8 cellular contexts compared by ENCODE assay signal in genomic region chr11:71977743-71978418, GRCh38. TPM values are rescaled to one million over a fixed set of nuclear protein-coding genes. Genes with fewer than 3 reads are reported as not detected.
DNase-seq lines count a peak whose midpoint lies in the region; ATAC-seq and TF ChIP-seq lines count a peak whose summit lies in the region.

No MANE protein-coding gene starts in this region.

- no peaks in the 10 kb centered on the region for H3K9me2 ChIP-seq in Karpas-422 (replicated peaks; ENCODE audit: insufficient read depth, low read length)

- H3K4me3 Mint-ChIP-seq in T-cell, result no peak overlapping the region
- no peak overlapping the region for H3K4me3 Mint-ChIP-seq in immature natural killer cell

- H3K27ac ChIP-seq in Karpas-422 (ENCODE audit: low read length), result peak overlapping the region; percentile 57
- H3K27ac ChIP-seq in brain microvascular endothelial cell, result no peak overlapping the region

- CTCF ChIA-PET in T-cell (lab: Charles Lee), result interaction anchor here (0.6 to 4.0 kb wide), 12 partner anchors 10 to 453 kb away, joined by 3 to 22 read pairs (median 5); partner anchors contain the start of gene RNF121 (in 1 of the 2)

- DNase-seq in DMS 273 (lab: John Stamatoyannopoulos, UW; ENCODE audit: unreplicated experiment) (peak; percentile 63), DMS 273 treated with DMSO at 0.1 percent for 48 hours (lab: John Stamatoyannopoulos, UW) (no peak), Karpas-422 (peak; percentile 87), T-cell (peak in 28 of 34 experiments; percentile 15 to 58 (median 40)), brain microvascular endothelial cell (peak; percentile 49), immature natural killer cell (peak; percentile 21 to 46 (median 37))
- DNase-seq in stimulated activated CD4-positive, alpha-beta T cell treated with anti-CD3 and anti-CD28 coated beads, Interleukin-2, amount 100 ng/mL, for 48 hours, result peak; percentile 41 to 53

- H3K4me1 ChIP-seq in Karpas-422 (ENCODE audit: low read length), result peaks cover 24% of the 10 kb centered on the region

- H3K4me2 ChIP-seq in Karpas-422 (ENCODE audit: low read depth, low read length, poor library complexity, severe bottlenecking), result peak overlapping the region; percentile 28

- peaks cover 4% of the 10 kb centered on the region; the same call in 1 of the 2 replicates for H4K20me1 ChIP-seq in Karpas-422 (ENCODE audit: insufficient read depth, low read depth, low read length)

- no peaks in the 10 kb centered on the region; the same call in 1 of the 2 replicates for H3K36me3 ChIP-seq in Karpas-422 (ENCODE audit: insufficient read depth, low read length)
- no peaks in the 10 kb centered on the region for H3K36me3 ChIP-seq in brain microvascular endothelial cell (replicated peaks)

- no peak overlapping the region for H3K27ac Mint-ChIP-seq in T-cell
- H3K27ac Mint-ChIP-seq in immature natural killer cell, result peak overlapping the region in 1 of 6 donors; percentile 42

- peaks cover 19% of the 10 kb centered on the region for H3K79me2 ChIP-seq in Karpas-422 (ENCODE audit: low read length)

- in situ Hi-C loops in brain microvascular endothelial cell (cut with HindIII; ENCODE audit: low pct_ligation_motif_present, low sequenced_read_pairs), result no loop called here

- POLR2A ChIA-PET in T-cell (lab: Charles Lee), result interaction anchor here in 1 of 2 donors (0.6 kb wide), 1 partner anchor 90 kb away, joined by 3 read pairs; no protein-coding TSS in a partner anchor

- peak overlapping the region; percentile 21 for H3K9ac ChIP-seq in Karpas-422 (ENCODE audit: low read length)

- no peak overlapping the region for H2AFZ ChIP-seq in Karpas-422 (ENCODE audit: low read length)

- TF ChIP-seq CTCF in brain microvascular endothelial cell (IDR thresholded peaks at IDR 0.05; ENCODE audit: low read depth, low read length, missing control alignments), result peak; percentile 72

- peaks cover 13% of the 10 kb centered on the region for H3K36me3 Mint-ChIP-seq in T-cell
- peaks cover 3 to 4% (median 3%) of the 10 kb centered on the region in 3 donors for H3K36me3 Mint-ChIP-seq in immature natural killer cell

- H3K9me3 ChIP-seq in Karpas-422 (ENCODE audit: low read length), result no peaks in the 10 kb centered on the region

- ATAC-seq in T-cell (replicated peaks in 1 of 4) (peak; percentile 52 to 63 (median 57)), GM21528 (IDR thresholded peaks at IDR 0.05; ENCODE audit: low FRiP score, unreplicated experiment) (no peak)

- H3K4me3 ChIP-seq in Karpas-422 (ENCODE audit: low read length) (no peak overlapping the region), brain microvascular endothelial cell (ENCODE audit: low read depth, low read length) (no peak overlapping the region)

- H3K4me1 Mint-ChIP-seq in T-cell (peaks cover 0 to 4% (median 0%) of the 10 kb centered on the region in 3 donors), immature natural killer cell (no peaks in the 10 kb centered on the region)

- H3K9me3 Mint-ChIP-seq in T-cell (no peaks in the 10 kb centered on the region), immature natural killer cell (no peaks in the 10 kb centered on the region)

- H3K27me3 Mint-ChIP-seq in T-cell (no peaks in the 10 kb centered on the region), immature natural killer cell (ENCODE audit: low read depth in 3 of 3) (peaks cover 0 to 3% (median 0%) of the 10 kb centered on the region in 3 donors)

- H3K27me3 ChIP-seq in Karpas-422 (ENCODE audit: low read length), result no peaks in the 10 kb centered on the region
- no peaks in the 10 kb centered on the region for H3K27me3 ChIP-seq in brain microvascular endothelial cell (replicated peaks)

RNA-seq across cellular contexts. Expression of gene IL18BP, which starts 20.8 kb away (rescaled TPM):
- 5.4 and 6.2 TPM in 2 replicates for total RNA-seq in Karpas-422 (2014; rRNA removed; shearing (Covaris generic); ENCODE audit: low replicate concordance)
- total RNA-seq in T-cell, result 10 to 100 TPM; 18.4 to 29.2 (median 22.4) TPM
- polyA plus RNA-seq in immature natural killer cell, result 10 to 100 TPM in 1 of 3 donors, 1 to 10 TPM in 2; 6.0 to 22.6 (median 8.6) TPM

RNA-seq across cellular contexts. Expression of gene RNF121, which starts 49.0 kb away (rescaled TPM):
- total RNA-seq in Karpas-422 (2014; rRNA removed; shearing (Covaris generic); ENCODE audit: low replicate concordance), result 12.0 and 18.5 TPM in 2 replicates
- total RNA-seq in T-cell, result 10 to 100 TPM; 23.9 to 29.1 (median 24.8) TPM
- polyA plus RNA-seq in immature natural killer cell, result 10 to 100 TPM in 2 of 3 donors, 1 to 10 TPM in 1; 9.8 to 16.0 (median 13.4) TPM

RNA-seq across cellular contexts. Expression of gene XNDC1N, which starts 49.5 kb away (rescaled TPM):
- total RNA-seq in Karpas-422 (2014; rRNA removed; shearing (Covaris generic); ENCODE audit: low replicate concordance), result 10.9 and 11.6 TPM in 2 replicates
- 10 to 100 TPM; 17.3 to 24.7 (median 21.5) TPM for total RNA-seq in T-cell
- 1 to 10 TPM; 4.0 to 5.0 (median 4.5) TPM for polyA plus RNA-seq in immature natural killer cell
